Comparison of ENCODE assay signal across 25 cellular contexts in the genomic region with DNA sequence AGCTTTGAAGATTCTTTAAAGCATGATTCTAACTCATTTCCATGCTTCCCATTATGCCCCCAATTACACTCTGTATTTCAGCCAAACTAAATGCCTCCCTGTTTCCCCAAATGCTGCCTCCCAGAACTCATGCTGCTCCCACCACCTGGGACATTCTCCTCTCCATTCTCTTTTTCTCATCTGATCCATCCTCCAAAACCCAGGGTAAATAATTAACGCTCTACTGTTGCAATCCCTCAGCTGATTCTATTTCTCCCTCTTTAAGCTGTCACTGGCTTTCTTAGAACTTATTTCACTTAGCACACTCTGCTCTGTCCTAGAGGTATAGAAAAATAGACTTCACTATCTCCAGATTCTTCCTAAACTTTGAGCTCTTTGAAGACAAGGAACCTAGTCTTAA.
DNase-seq lines count a peak whose midpoint lies in the region; ATAC-seq, FAIRE-seq and TF ChIP-seq lines count a peak whose summit lies in the region.
"Had no signal": no experiment of that assay in that cellular context is flagged by ENCODE, and none has a peak within 500 bp of the region (broad histone marks: within the 10 kb centered on the region; RNA-seq: fewer than 3 reads in every experiment).

No MANE protein-coding gene starts in this region.

- H3K79me2 ChIP-seq in HepG2 (ENCODE audit: insufficient read depth, low read length) = no peaks in the 10 kb centered on the region

- intact Hi-C loops in right lobe of liver (cut with DNase I) = no loop called here
- intact Hi-C loops in HepG2 (cut with micrococcal nuclease; ENCODE audit: unreplicated experiment) = no loop called here

- no peak for TF ChIP-seq RAD21 in HepG2 (CRISPR knock-in tag; IDR thresholded peaks at IDR 0.05)

- TF ChIP-seq POLR2A in right lobe of liver (IDR thresholded peaks at IDR 0.05) = no peak
- TF ChIP-seq POLR2A in HepG2 (IDR thresholded peaks at IDR 0.05; ENCODE audit: insufficient read depth in 1 of 2, low read depth in 2 of 2, low read length in 2 of 2) = no peak

- no peaks in the 10 kb centered on the region for H3K36me3 ChIP-seq in right lobe of liver
- H3K36me3 ChIP-seq in HepG2 (replicated peaks in 1 of 2; ENCODE audit: control insufficient read depth in 1 of 2, insufficient read depth in 2 of 2, low read length in 2 of 2) = no peaks in the 10 kb centered on the region

- no TSS peak for BruUV-seq in HepG2 (replicated peaks; lab: Mats Ljungman, UMichigan)

- POLR2A ChIA-PET in HepG2 (lab: Yijun Ruan, JAX) = no interaction called here

- H3K27ac ChIP-seq in right lobe of liver (no peak overlapping the region), HepG2 (ENCODE audit: extremely low read length, insufficient read depth, low read length) (no peak overlapping the region)
- H3K27ac ChIP-seq: A549; BLaER1 treated with 17β-estradiol and CSF1 and Interleukin-3, amounts not matched to agents 10 nM and 100 nM; GM23248 had no signal

- no peak overlapping the region for H3K4me3 Mint-ChIP-seq in stimulated activated memory B cell treated with anti-CD40 and anti-IgM and Interleukin-4, amounts not matched to agents 10 μg/mL and 1 μg/mL and 100 μg/mL, for 72 hours
- H3K4me3 Mint-ChIP-seq: CD14-positive monocyte; CD4-positive, alpha-beta T cell; CD8-positive, alpha-beta memory T cell had no signal

- TF ChIP-seq CTCF in right lobe of liver (IDR thresholded peaks at IDR 0.05) (no peak), HepG2 (CRISPR knock-in tag; IDR thresholded peaks at IDR 0.05) (no peak)

- H4K20me1 ChIP-seq in HepG2 (ENCODE audit: insufficient read depth, low read length) = no peaks in the 10 kb centered on the region
- H4K20me1 ChIP-seq: BLaER1 treated with 17β-estradiol and CSF1 and Interleukin-3, amounts not matched to agents 10 nM and 100 nM had no signal

- no peaks in the 10 kb centered on the region for H3K4me1 Mint-ChIP-seq in stimulated activated memory B cell treated with anti-CD40 and anti-IgM and Interleukin-4, amounts not matched to agents 10 μg/mL and 1 μg/mL and 100 μg/mL, for 72 hours

- no peaks in the 10 kb centered on the region for H3K27me3 Mint-ChIP-seq in stimulated activated memory B cell treated with anti-CD40 and anti-IgM and Interleukin-4, amounts not matched to agents 10 μg/mL and 1 μg/mL and 100 μg/mL, for 72 hours
- H3K27me3 Mint-ChIP-seq: CD4-positive, alpha-beta T cell had no signal

- H3K4me1 ChIP-seq in right lobe of liver = peaks cover 0 to 41% (median 7%) of the 10 kb centered on the region in 4 donors
- H3K4me1 ChIP-seq in HepG2 (ENCODE audit: insufficient read depth, low read length) = no peaks in the 10 kb centered on the region
- H3K4me1 ChIP-seq: A549, BE2C had no signal

- no peak overlapping the region for H2AFZ ChIP-seq in HepG2 (ENCODE audit: low read length)
- H2AFZ ChIP-seq: GM23248 had no signal

- no peaks in the 10 kb centered on the region for H3K36me3 Mint-ChIP-seq in stimulated activated memory B cell treated with anti-CD40 and anti-IgM and Interleukin-4, amounts not matched to agents 10 μg/mL and 1 μg/mL and 100 μg/mL, for 72 hours

- TF ChIP-seq EP300 in HepG2 (IDR thresholded peaks at IDR 0.05; ENCODE audit: low read depth in 2 of 2, low read length in 2 of 2) = no peak
- TF ChIP-seq EP300 in HepG2 (CRISPR knock-in tag; IDR thresholded peaks at IDR 0.05; ENCODE audit: borderline replicate concordance) = no peak

- H3K27me3 ChIP-seq in right lobe of liver (no peaks in the 10 kb centered on the region), HepG2 (ENCODE audit: control insufficient read depth in 1 of 2, insufficient read depth in 2 of 2, low read length in 2 of 2) (no peaks in the 10 kb centered on the region)
- H3K27me3 ChIP-seq: BE2C; BLaER1 treated with 17β-estradiol and CSF1 and Interleukin-3, amounts not matched to agents 10 nM and 100 nM had no signal

- H3K9me3 ChIP-seq in right lobe of liver (no peaks in the 10 kb centered on the region), HepG2 (ENCODE audit: low read length) (no peaks in the 10 kb centered on the region)
- H3K9me3 ChIP-seq: A549; BE2C; BLaER1 treated with 17β-estradiol and CSF1 and Interleukin-3, amounts not matched to agents 10 nM and 100 nM had no signal

- peak overlapping the region; percentile 8 for H3K27ac Mint-ChIP-seq in stimulated activated memory B cell treated with anti-CD40 and anti-IgM and Interleukin-4, amounts not matched to agents 10 μg/mL and 1 μg/mL and 100 μg/mL, for 72 hours
- H3K27ac Mint-ChIP-seq: CD4-positive, alpha-beta T cell had no signal

- WGBS in right lobe of liver (ENCODE audit: insufficient coverage, low coverage, low lambda C conversion rate, missing lambda C conversion rate) = 29% methylated on average over 1 of the region's 1 CpG
- 0% methylated on average over 1 of the region's 1 CpG for WGBS in HepG2 (ENCODE audit: low lambda C conversion rate)

- no peak overlapping the region for H3K9ac ChIP-seq in HepG2 (ENCODE audit: insufficient read depth, low read depth, low read length)
- H3K9ac ChIP-seq: BLaER1 treated with 17β-estradiol and CSF1 and Interleukin-3, amounts not matched to agents 10 nM and 100 nM; GM23248 had no signal

- DNase-seq in right lobe of liver = no peak
- no peak for DNase-seq in HepG2 (ENCODE audit: low spot score)
- DNase-seq in HuH-7.5 (ENCODE audit: low spot score) = peak; percentile 25
- no peak for DNase-seq in DMS153 treated with DMSO at 0.1 percent for 48 hours (lab: John Stamatoyannopoulos, UW; ENCODE audit: unreplicated experiment)
- DNase-seq in hepatic stellate cell (ENCODE audit: low spot score) = no peak
- DNase-seq: 8988T; ACHN; AML-193; BE2C; CD4-positive, alpha-beta T cell; CD8-positive, alpha-beta memory T cell; DMS 273 treated with DMSO at 0.1 percent for 48 hours; DMS53; DMS79 treated with DMSO at 0.1 percent for 48 hours; GM23248; H7; HCEC 1CT had no signal

- H3K4me3 ChIP-seq in right lobe of liver (no peak overlapping the region), HepG2 (replicated peaks in 1 of 3; ENCODE audit: insufficient read depth in 1 of 3, low read depth in 2 of 3, low read length in 3 of 3) (no peak overlapping the region)
- H3K4me3 ChIP-seq: A549; BLaER1 treated with 17β-estradiol and CSF1 and Interleukin-3, amounts not matched to agents 10 nM and 100 nM; GM23248 had no signal

- H3K9me3 Mint-ChIP-seq in stimulated activated memory B cell treated with anti-CD40 and anti-IgM and Interleukin-4, amounts not matched to agents 10 μg/mL and 1 μg/mL and 100 μg/mL, for 72 hours = peaks cover 4% of the 10 kb centered on the region

- no peak for FAIRE-seq in HepG2 (lab: Jason Lieb, UNC)
- FAIRE-seq: A549, D721Med, G401.6, GM19239, H1 had no signal

- CTCF ChIA-PET in HepG2 (lab: Yijun Ruan, JAX; ENCODE audit: low intra/inter-chr PET ratio, low total read pairs) = no interaction called here

- no peak overlapping the region for H3K4me2 ChIP-seq in HepG2 (ENCODE audit: low read depth, low read length)
- H3K4me2 ChIP-seq: A549; BLaER1 treated with 17β-estradiol and CSF1 and Interleukin-3, amounts not matched to agents 10 nM and 100 nM had no signal

- in situ Hi-C loops in HepG2 (cut with HindIII; ENCODE audit: extremely low pct_ligation_motif_present, low pct_unique_long_range_greater_than_20kb) = no loop called here

- ATAC-seq in right lobe of liver (peak; percentile 66 to 77 (median 70)), HepG2 (no peak)
- no peak for ATAC-seq in stimulated activated memory B cell treated with anti-CD40 and anti-IgM and Interleukin-4, amounts not matched to agents 10 μg/mL and 1 μg/mL and 100 μg/mL, for 72 hours
- ATAC-seq: A549 had no signal

TF ChIP-seq in HepG2, 621 proteins besides CTCF, POLR2A, EP300 and RAD21 (continues in another document):
- TF ChIP-seq NKX3-1 (CRISPR knock-in tag; IDR thresholded peaks at IDR 0.05) = no peak
- TF ChIP-seq USF2 (IDR thresholded peaks at IDR 0.05; ENCODE audit: low read depth, low read length) = no peak
- TF ChIP-seq USF2 (CRISPR knock-in tag; IDR thresholded peaks at IDR 0.05; ENCODE audit: borderline replicate concordance) = no peak

Comparison
In these comparisons a context has a peak if more than half of its experiments do, and no peak if none do; other contexts are left out.
1. ATAC-seq: peak in right lobe of liver (4 of 4); none in HepG2 (single experiment) and stimulated activated memory B cell treated with anti-CD40 and anti-IgM and Interleukin-4, amounts not matched to agents 10 μg/mL and 1 μg/mL and 100 μg/mL, for 72 hours (single experiment).